ENCODE assay signal across 8 cellular contexts in the genomic region with DNA sequence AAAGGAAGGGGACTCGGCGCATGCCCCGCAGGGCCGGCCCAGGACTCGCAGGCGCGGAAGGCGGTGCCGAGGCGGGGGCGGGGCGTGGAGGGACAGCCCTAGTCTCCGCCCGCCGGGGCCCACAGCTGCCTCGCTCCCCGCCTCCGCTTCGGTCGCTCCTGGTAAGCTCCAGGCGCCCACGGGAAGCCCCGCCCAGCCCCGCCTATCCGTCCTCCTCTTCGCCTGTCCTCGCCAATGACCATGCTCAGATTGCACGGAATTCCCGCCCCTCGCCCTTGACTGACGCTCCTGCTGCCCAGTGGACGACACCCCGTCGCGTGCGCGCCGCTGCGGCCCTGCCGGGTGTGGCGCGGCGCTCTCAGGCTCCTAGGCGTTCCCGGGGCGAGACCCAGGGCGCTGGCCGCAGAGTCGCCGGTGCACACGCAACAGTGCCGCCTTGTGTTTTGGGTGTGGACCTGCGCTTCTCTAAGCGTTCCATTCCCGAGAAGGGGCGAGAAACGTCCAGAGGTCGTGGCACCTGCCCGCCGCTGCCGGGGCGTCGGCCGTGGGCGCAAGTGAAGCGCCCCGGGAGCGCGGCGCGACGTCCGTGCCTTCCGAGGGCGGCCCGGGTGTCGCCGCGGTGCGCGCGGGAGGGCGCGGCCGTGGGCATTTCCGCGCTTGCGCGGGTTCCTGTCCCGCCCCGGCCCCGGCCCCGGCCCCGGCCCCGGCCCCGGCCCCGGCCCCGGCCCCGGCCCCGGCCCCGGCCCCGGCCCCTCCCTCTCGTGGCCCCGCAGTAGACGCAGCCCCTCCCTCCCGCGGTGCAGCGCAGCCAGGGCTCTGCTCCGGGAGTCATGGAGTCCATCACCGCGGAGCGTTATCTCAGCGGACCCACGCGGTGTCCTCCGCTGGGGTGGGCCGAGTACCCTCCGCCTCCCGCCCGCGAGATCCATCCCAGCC. TPM values are rescaled to one million over a fixed set of nuclear protein-coding genes. Genes with fewer than 3 reads are reported as not detected.
DNase-seq lines count a peak whose midpoint lies in the region; ATAC-seq, FAIRE-seq and TF ChIP-seq lines count a peak whose summit lies in the region.
"Not testable (repeated sequence)": the region's sequence is repeated elsewhere in the genome, so short reads cannot be mapped to it uniquely, and the experiment has no call there.

No MANE protein-coding gene starts in this region.

- H2AFZ ChIP-seq in HepG2 (ENCODE audit: low read length): not testable (repeated sequence)

- POLR2A ChIA-PET in HepG2 (lab: Yijun Ruan, JAX): not testable (repeated sequence)

- H3K4me2 ChIP-seq in HepG2 (ENCODE audit: low read depth, low read length): not testable (repeated sequence)

- not testable (repeated sequence) for H3K4me3 Mint-ChIP-seq in T-helper 17 cell

- H3K27ac ChIP-seq in HepG2 (ENCODE audit: extremely low read length, insufficient read depth, low read length): not testable (repeated sequence)
- H3K27ac ChIP-seq in transverse colon: peak overlapping the region; percentile 62 to 86 (median 73)

- peak; percentile 95 for FAIRE-seq in HepG2 (lab: Jason Lieb, UNC)

- H3K36me3 ChIP-seq in HepG2 (replicated peaks in 1 of 2; ENCODE audit: control insufficient read depth in 1 of 2, insufficient read depth in 2 of 2, low read length in 2 of 2); transverse colon: not testable (repeated sequence)

- not testable (repeated sequence) for H3K27me3 Mint-ChIP-seq in T-helper 17 cell

- TF ChIP-seq EP300 in HepG2 (IDR thresholded peaks at IDR 0.05; ENCODE audit: low read depth in 2 of 2, low read length in 2 of 2); HepG2 (CRISPR knock-in tag; IDR thresholded peaks at IDR 0.05; ENCODE audit: borderline replicate concordance); transverse colon (IDR thresholded peaks at IDR 0.05; ENCODE audit: low read depth): not testable (repeated sequence)

- no CpG with 5 or more reads among the region's 121 CpGs for WGBS in HepG2 (ENCODE audit: low lambda C conversion rate)
- WGBS in transverse colon (ENCODE audit: low coverage in 1 of 2), 2 donors: 50% methylated on average over 30 of the region's 121 CpGs; no CpG with 5 or more reads in 1 of the 2 donors

- H3K27me3 ChIP-seq in HepG2 (ENCODE audit: control insufficient read depth in 1 of 2, insufficient read depth in 2 of 2, low read length in 2 of 2); transverse colon: not testable (repeated sequence)

- not testable (repeated sequence) for H3K4me3 ChIP-seq in HepG2 (replicated peaks in 1 of 3; ENCODE audit: insufficient read depth in 1 of 3, low read depth in 2 of 3, low read length in 3 of 3)
- H3K4me3 ChIP-seq in transverse colon: peak overlapping the region in 1 of 4 donors; percentile 30

- CTCF ChIA-PET in HepG2 (lab: Yijun Ruan, JAX; ENCODE audit: low intra/inter-chr PET ratio, low total read pairs): not testable (repeated sequence)

- not testable (repeated sequence) for H3K4me1 Mint-ChIP-seq in T-helper 17 cell

- not testable (repeated sequence) for BruUV-seq in HepG2 (replicated peaks; lab: Mats Ljungman, UMichigan)

- ATAC-seq in GM18502 (IDR thresholded peaks at IDR 0.05; ENCODE audit: poor library complexity, unreplicated experiment): peak; percentile 69
- ATAC-seq in GM19455 (IDR thresholded peaks at IDR 0.05; ENCODE audit: unreplicated experiment): peak; percentile 69
- peak; percentile 72 for ATAC-seq in HG02642 (IDR thresholded peaks at IDR 0.05; ENCODE audit: poor library complexity, unreplicated experiment)
- peak; percentile 73 for ATAC-seq in HG03196 (IDR thresholded peaks at IDR 0.05; ENCODE audit: unreplicated experiment)
- ATAC-seq in T-helper 17 cell: peak; percentile 73
- peak; percentile 67 for ATAC-seq in HepG2

- not testable (repeated sequence) for TF ChIP-seq RAD21 in HepG2 (CRISPR knock-in tag; IDR thresholded peaks at IDR 0.05)

- intact Hi-C loops in HepG2 (cut with micrococcal nuclease; ENCODE audit: unreplicated experiment); transverse colon (cut with DNase I; ENCODE audit: low total_unique reads): not testable (repeated sequence)

- TF ChIP-seq CTCF in HepG2 (CRISPR knock-in tag; IDR thresholded peaks at IDR 0.05); transverse colon (IDR thresholded peaks at IDR 0.05): not testable (repeated sequence)

- not testable (repeated sequence) for H3K9me3 ChIP-seq in T-helper 17 cell (ENCODE audit: control insufficient read depth, low read length, poor library complexity, severe bottlenecking); HepG2 (ENCODE audit: low read length); transverse colon

- in situ Hi-C loops in HepG2 (cut with HindIII; ENCODE audit: extremely low pct_ligation_motif_present, low pct_unique_long_range_greater_than_20kb); transverse colon (cut with MboI; ENCODE audit: low pct_ligation_motif_present in 1 of 4, low pct_unique_long_range_greater_than_20kb in 1 of 4, low sequenced_read_pairs in 3 of 4): not testable (repeated sequence)

- not testable (repeated sequence) for H3K36me3 Mint-ChIP-seq in T-helper 17 cell (ENCODE audit: low read depth)

- TF ChIP-seq POLR2A in HepG2 (IDR thresholded peaks at IDR 0.05; ENCODE audit: insufficient read depth in 1 of 2, low read depth in 2 of 2, low read length in 2 of 2); transverse colon (IDR thresholded peaks at IDR 0.05): not testable (repeated sequence)

- H4K20me1 ChIP-seq in HepG2 (ENCODE audit: insufficient read depth, low read length): not testable (repeated sequence)

- H3K9ac ChIP-seq in HepG2 (ENCODE audit: insufficient read depth, low read depth, low read length): not testable (repeated sequence)

- not testable (repeated sequence) for DNase-seq in T-helper 17 cell; HepG2 (ENCODE audit: low spot score); transverse colon
- DNase-seq in central memory CD4-positive, alpha-beta T cell: peak; percentile 58

- H3K27ac Mint-ChIP-seq in T-helper 17 cell: not testable (repeated sequence)

- not testable (repeated sequence) for H3K79me2 ChIP-seq in HepG2 (ENCODE audit: insufficient read depth, low read length)

- H3K4me1 ChIP-seq in HepG2 (ENCODE audit: insufficient read depth, low read length); transverse colon: not testable (repeated sequence)

RNA-seq across cellular contexts. Expression of a gene that starts 8.1 kb away (rescaled TPM):
- total RNA-seq in T-helper 17 cell (1,000 to 10,000 TPM; 4,596 to 4,820 TPM), HepG2 (2016; rRNA removed; fragmentation: Illumina TruSeq; extraction: Trizol) (2,381 and 2,883 TPM in 2 replicates), transverse colon (1,000 to 10,000 TPM; 1,352 to 4,861 (median 3,415) TPM)
- 2,845 and 3,163 TPM in 2 replicates for total RNA-seq in HepG2 (2016; cell fraction: cytosol; rRNA removed; fragmentation: Illumina TruSeq; extraction: Trizol; ENCODE audit: low read depth)
- total RNA-seq in HepG2 (2016; cell fraction: insoluble cytoplasmic fraction; rRNA removed; fragmentation: Illumina TruSeq; extraction: Trizol): 2,364 and 2,968 TPM in 2 replicates
- 6,021 and 6,074 TPM in 2 replicates for total RNA-seq in HepG2 (2016; cell fraction: membrane; rRNA removed; fragmentation: Illumina TruSeq; extraction: Trizol)
- total RNA-seq in HepG2 (2016; cell fraction: nucleus; rRNA removed; fragmentation: Illumina TruSeq; extraction: Trizol): 936 and 1,040 TPM in 2 replicates
- polyA plus RNA-seq in HepG2 (2011; rRNA removed): 4,713 and 5,167 TPM in 2 replicates
- polyA plus RNA-seq in HepG2 (2011; cell fraction: cytosol; rRNA removed): 7,297 and 8,438 TPM in 2 replicates
- polyA plus RNA-seq in HepG2 (2011; cell fraction: nucleus; rRNA removed): 1,715 and 1,756 TPM in 2 replicates
- 3,170 and 4,590 TPM in 2 replicates for polyA plus RNA-seq in HepG2 (2012)
- polyA plus RNA-seq in HepG2 (2016; cell fraction: cytosol; fragmentation: Illumina TruSeq; extraction: Trizol; ENCODE audit: low read depth): 5,111 and 5,676 TPM in 2 replicates
- polyA plus RNA-seq in HepG2 (2016; cell fraction: insoluble cytoplasmic fraction; fragmentation: Illumina TruSeq; extraction: Trizol; ENCODE audit: low read depth): 3,496 and 3,549 TPM in 2 replicates
- polyA plus RNA-seq in HepG2 (2016; cell fraction: membrane; fragmentation: Illumina TruSeq; extraction: Trizol; ENCODE audit: low read depth): 7,184 and 7,370 TPM in 2 replicates
- polyA plus RNA-seq in HepG2 (2016; cell fraction: nucleus; fragmentation: Illumina TruSeq; extraction: Trizol; ENCODE audit: insufficient read depth, low read depth): 1,977 and 1,989 TPM in 2 replicates
- polyA minus RNA-seq in HepG2 (2011; rRNA and poly(A)+ RNA removed; ENCODE audit: low replicate concordance): 1,812 and 2,162 TPM in 2 replicates
- 929 and 970 TPM in 2 replicates for polyA minus RNA-seq in HepG2 (2011; cell fraction: cytosol; rRNA and poly(A)+ RNA removed)
- polyA minus RNA-seq in HepG2 (2011; cell fraction: nucleus; rRNA and poly(A)+ RNA removed): 272 and 332 TPM in 2 replicates

RNA-seq across cellular contexts. Expression of a gene that starts 11.0 kb away (rescaled TPM):
- total RNA-seq in T-helper 17 cell (100 to 1,000 TPM; 121 to 132 TPM), HepG2 (2016; rRNA removed; fragmentation: Illumina TruSeq; extraction: Trizol) (10.4 and 14.5 TPM in 2 replicates), transverse colon (10 to 100 TPM; 27.3 to 89.8 (median 55.5) TPM)
- 23.2 and 32.8 TPM in 2 replicates for total RNA-seq in HepG2 (2016; cell fraction: cytosol; rRNA removed; fragmentation: Illumina TruSeq; extraction: Trizol; ENCODE audit: low read depth)
- total RNA-seq in HepG2 (2016; cell fraction: insoluble cytoplasmic fraction; rRNA removed; fragmentation: Illumina TruSeq; extraction: Trizol): 8.8 and 14.4 TPM in 2 replicates
- 27.8 and 36.0 TPM in 2 replicates for total RNA-seq in HepG2 (2016; cell fraction: membrane; rRNA removed; fragmentation: Illumina TruSeq; extraction: Trizol)
- total RNA-seq in HepG2 (2016; cell fraction: nucleus; rRNA removed; fragmentation: Illumina TruSeq; extraction: Trizol): 9.2 and 9.7 TPM in 2 replicates
- polyA plus RNA-seq in HepG2 (2011; rRNA removed): 14.9 and 19.1 TPM in 2 replicates
- polyA plus RNA-seq in HepG2 (2011; cell fraction: cytosol; rRNA removed): 16.0 and 18.2 TPM in 2 replicates
- 49.8 and 50.2 TPM in 2 replicates for polyA plus RNA-seq in HepG2 (2011; cell fraction: nucleus; rRNA removed)
- 17.5 and 18.8 TPM in 2 replicates for polyA plus RNA-seq in HepG2 (2012)
- 74.7 and 108 TPM in 2 replicates for polyA plus RNA-seq in HepG2 (2016; cell fraction: cytosol; fragmentation: Illumina TruSeq; extraction: Trizol; ENCODE audit: low read depth)
- 25.4 and 35.1 TPM in 2 replicates for polyA plus RNA-seq in HepG2 (2016; cell fraction: insoluble cytoplasmic fraction; fragmentation: Illumina TruSeq; extraction: Trizol; ENCODE audit: low read depth)
- polyA plus RNA-seq in HepG2 (2016; cell fraction: membrane; fragmentation: Illumina TruSeq; extraction: Trizol; ENCODE audit: low read depth): 69.7 and 96.5 TPM in 2 replicates
- polyA plus RNA-seq in HepG2 (2016; cell fraction: nucleus; fragmentation: Illumina TruSeq; extraction: Trizol; ENCODE audit: insufficient read depth, low read depth): 38.7 and 39.0 TPM in 2 replicates
- polyA minus RNA-seq in HepG2 (2011; rRNA and poly(A)+ RNA removed; ENCODE audit: low replicate concordance): 13.3 and 53.4 TPM in 2 replicates
- polyA minus RNA-seq in HepG2 (2011; cell fraction: cytosol; rRNA and poly(A)+ RNA removed): 9.3 and 9.9 TPM in 2 replicates
- 6.2 and 7.2 TPM in 2 replicates for polyA minus RNA-seq in HepG2 (2011; cell fraction: nucleus; rRNA and poly(A)+ RNA removed)

RNA-seq across cellular contexts. Expression of a gene that starts 15.6 kb away (rescaled TPM):
- total RNA-seq in T-helper 17 cell (1,000 to 10,000 TPM; 1,780 to 2,536 TPM), HepG2 (2016; rRNA removed; fragmentation: Illumina TruSeq; extraction: Trizol) (119 and 174 TPM in 2 replicates), transverse colon (1,000 to 10,000 TPM in 2 of 4 donors, 100 to 1,000 TPM in 2; 632 to 3,163 (median 1,262) TPM)
- total RNA-seq in HepG2 (2016; cell fraction: cytosol; rRNA removed; fragmentation: Illumina TruSeq; extraction: Trizol; ENCODE audit: low read depth): 13.2 and 13.4 TPM in 2 replicates
- 90.0 and 191 TPM in 2 replicates for total RNA-seq in HepG2 (2016; cell fraction: insoluble cytoplasmic fraction; rRNA removed; fragmentation: Illumina TruSeq; extraction: Trizol)
- 36.3 and 36.5 TPM in 2 replicates for total RNA-seq in HepG2 (2016; cell fraction: membrane; rRNA removed; fragmentation: Illumina TruSeq; extraction: Trizol)
- total RNA-seq in HepG2 (2016; cell fraction: nucleus; rRNA removed; fragmentation: Illumina TruSeq; extraction: Trizol): 184 and 199 TPM in 2 replicates
- 83.4 and 117 TPM in 2 replicates for polyA plus RNA-seq in HepG2 (2011; rRNA removed)
- 51.4 and 75.1 TPM in 2 replicates for polyA plus RNA-seq in HepG2 (2011; cell fraction: cytosol; rRNA removed)
- 546 and 648 TPM in 2 replicates for polyA plus RNA-seq in HepG2 (2011; cell fraction: nucleus; rRNA removed)
- 102 and 157 TPM in 2 replicates for polyA plus RNA-seq in HepG2 (2012)
- polyA plus RNA-seq in HepG2 (2016; cell fraction: cytosol; fragmentation: Illumina TruSeq; extraction: Trizol; ENCODE audit: low read depth): 12.4 and 15.1 TPM in 2 replicates
- 93.9 and 131 TPM in 2 replicates for polyA plus RNA-seq in HepG2 (2016; cell fraction: insoluble cytoplasmic fraction; fragmentation: Illumina TruSeq; extraction: Trizol; ENCODE audit: low read depth)
- 22.9 and 27.1 TPM in 2 replicates for polyA plus RNA-seq in HepG2 (2016; cell fraction: membrane; fragmentation: Illumina TruSeq; extraction: Trizol; ENCODE audit: low read depth)
- polyA plus RNA-seq in HepG2 (2016; cell fraction: nucleus; fragmentation: Illumina TruSeq; extraction: Trizol; ENCODE audit: insufficient read depth, low read depth): 309 and 326 TPM in 2 replicates
- polyA minus RNA-seq in HepG2 (2011; rRNA and poly(A)+ RNA removed; ENCODE audit: low replicate concordance): 637 and 802 TPM in 2 replicates
- polyA minus RNA-seq in HepG2 (2011; cell fraction: cytosol; rRNA and poly(A)+ RNA removed): 304 and 314 TPM in 2 replicates
- polyA minus RNA-seq in HepG2 (2011; cell fraction: nucleus; rRNA and poly(A)+ RNA removed): 230 and 260 TPM in 2 replicates

RNA-seq across cellular contexts. Expression of a gene that starts 19.0 kb away (rescaled TPM):
- total RNA-seq in T-helper 17 cell: 10 to 100 TPM; 20.5 to 22.6 TPM
- 4.6 and 4.7 TPM in 2 replicates for total RNA-seq in HepG2 (2016; rRNA removed; fragmentation: Illumina TruSeq; extraction: Trizol)
- total RNA-seq in HepG2 (2016; cell fraction: cytosol; rRNA removed; fragmentation: Illumina TruSeq; extraction: Trizol; ENCODE audit: low read depth): 3.2 and 3.4 TPM in 2 replicates
- 3.9 and 5.0 TPM in 2 replicates for total RNA-seq in HepG2 (2016; cell fraction: insoluble cytoplasmic fraction; rRNA removed; fragmentation: Illumina TruSeq; extraction: Trizol)
- 8.0 and 8.2 TPM in 2 replicates for total RNA-seq in HepG2 (2016; cell fraction: membrane; rRNA removed; fragmentation: Illumina TruSeq; extraction: Trizol)
- total RNA-seq in HepG2 (2016; cell fraction: nucleus; rRNA removed; fragmentation: Illumina TruSeq; extraction: Trizol): 5.1 and 5.8 TPM in 2 replicates
- 12.3 and 16.5 TPM in 2 replicates for polyA plus RNA-seq in HepG2 (2011; rRNA removed)
- 13.3 and 15.2 TPM in 2 replicates for polyA plus RNA-seq in HepG2 (2011; cell fraction: cytosol; rRNA removed)
- polyA plus RNA-seq in HepG2 (2011; cell fraction: nucleus; rRNA removed): 17.5 and 18.0 TPM in 2 replicates
- 8.0 and 11.7 TPM in 2 replicates for polyA plus RNA-seq in HepG2 (2012)
- 4.0 and 4.8 TPM in 2 replicates for polyA plus RNA-seq in HepG2 (2016; cell fraction: cytosol; fragmentation: Illumina TruSeq; extraction: Trizol; ENCODE audit: low read depth)
- 4.8 and 4.9 TPM in 2 replicates for polyA plus RNA-seq in HepG2 (2016; cell fraction: insoluble cytoplasmic fraction; fragmentation: Illumina TruSeq; extraction: Trizol; ENCODE audit: low read depth)
- polyA plus RNA-seq in HepG2 (2016; cell fraction: membrane; fragmentation: Illumina TruSeq; extraction: Trizol; ENCODE audit: low read depth): 9.1 and 9.5 TPM in 2 replicates
- 5.5 and 8.8 TPM in 2 replicates for polyA plus RNA-seq in HepG2 (2016; cell fraction: nucleus; fragmentation: Illumina TruSeq; extraction: Trizol; ENCODE audit: insufficient read depth, low read depth)
- polyA minus RNA-seq in HepG2 (2011; rRNA and poly(A)+ RNA removed; ENCODE audit: low replicate concordance): 24.1 and 42.4 TPM in 2 replicates
- polyA minus RNA-seq in HepG2 (2011; cell fraction: cytosol; rRNA and poly(A)+ RNA removed): 5.9 and 6.7 TPM in 2 replicates
- polyA minus RNA-seq in HepG2 (2011; cell fraction: nucleus; rRNA and poly(A)+ RNA removed): 4.2 and 5.0 TPM in 2 replicates
- 100 to 1,000 TPM in 1 of 4 donors, 10 to 100 TPM in 3; 15.9 to 156 (median 36.9) TPM for total RNA-seq in transverse colon

RNA-seq across cellular contexts. Expression of a gene that starts 21.3 kb away (rescaled TPM):
- total RNA-seq in T-helper 17 cell: 10 to 100 TPM; 84.1 to 95.7 TPM
- 6.3 and 16.8 TPM in 2 replicates for total RNA-seq in HepG2 (2016; rRNA removed; fragmentation: Illumina TruSeq; extraction: Trizol)
- total RNA-seq in HepG2 (2016; cell fraction: cytosol; rRNA removed; fragmentation: Illumina TruSeq; extraction: Trizol; ENCODE audit: low read depth): 5.9 and 8.5 TPM in 2 replicates
- 4.8 and 17.3 TPM in 2 replicates for total RNA-seq in HepG2 (2016; cell fraction: insoluble cytoplasmic fraction; rRNA removed; fragmentation: Illumina TruSeq; extraction: Trizol)
- total RNA-seq in HepG2 (2016; cell fraction: membrane; rRNA removed; fragmentation: Illumina TruSeq; extraction: Trizol): 5.5 and 6.3 TPM in 2 replicates
- 17.9 and 26.2 TPM in 2 replicates for total RNA-seq in HepG2 (2016; cell fraction: nucleus; rRNA removed; fragmentation: Illumina TruSeq; extraction: Trizol)
- polyA plus RNA-seq in HepG2 (2011; rRNA removed): 27.9 and 30.9 TPM in 2 replicates
- 8.7 and 11.6 TPM in 2 replicates for polyA plus RNA-seq in HepG2 (2011; cell fraction: cytosol; rRNA removed)
- 281 and 287 TPM in 2 replicates for polyA plus RNA-seq in HepG2 (2011; cell fraction: nucleus; rRNA removed)
- polyA plus RNA-seq in HepG2 (2012): 16.8 and 21.1 TPM in 2 replicates
- 2.5 and 2.9 TPM in 2 replicates for polyA plus RNA-seq in HepG2 (2016; cell fraction: cytosol; fragmentation: Illumina TruSeq; extraction: Trizol; ENCODE audit: low read depth)
- polyA plus RNA-seq in HepG2 (2016; cell fraction: insoluble cytoplasmic fraction; fragmentation: Illumina TruSeq; extraction: Trizol; ENCODE audit: low read depth): 5.3 and 7.9 TPM in 2 replicates
- polyA plus RNA-seq in HepG2 (2016; cell fraction: membrane; fragmentation: Illumina TruSeq; extraction: Trizol; ENCODE audit: low read depth): 4.2 and 4.6 TPM in 2 replicates
- 70.8 TPM in 2 replicates for polyA plus RNA-seq in HepG2 (2016; cell fraction: nucleus; fragmentation: Illumina TruSeq; extraction: Trizol; ENCODE audit: insufficient read depth, low read depth)
- 16.6 and 35.2 TPM in 2 replicates for polyA minus RNA-seq in HepG2 (2011; rRNA and poly(A)+ RNA removed; ENCODE audit: low replicate concordance)
- polyA minus RNA-seq in HepG2 (2011; cell fraction: cytosol; rRNA and poly(A)+ RNA removed): 7.0 and 7.2 TPM in 2 replicates
- polyA minus RNA-seq in HepG2 (2011; cell fraction: nucleus; rRNA and poly(A)+ RNA removed): 23.2 and 28.2 TPM in 2 replicates
- total RNA-seq in transverse colon: 100 to 1,000 TPM in 2 of 4 donors, 10 to 100 TPM in 2; 46.7 to 495 (median 101) TPM
